In genomic region chr17:74481621-74482020, GRCh38 we compare ENCODE assay signal across 23 cellular contexts. TPM values are rescaled to one million over a fixed set of nuclear protein-coding genes. Genes with fewer than 3 reads are reported as not detected.
A peak's percentile ranks its signal among the peaks of the same experiment; 100 is the strongest.
DNase-seq lines count a peak whose midpoint lies in the region; ATAC-seq and TF ChIP-seq lines count a peak whose summit lies in the region.
"Had no signal": no experiment of that assay in that cellular context is flagged by ENCODE, and none has a peak within 500 bp of the region (broad histone marks: within the 10 kb centered on the region; RNA-seq: fewer than 3 reads in every experiment).

No MANE protein-coding gene starts in this region.

- TF ChIP-seq CTCF in adrenal gland (IDR thresholded peaks at IDR 0.05) = no peak

- H3K9ac ChIP-seq in neuronal stem cell (ENCODE audit: low read depth, low read length, poor library complexity) = no peak overlapping the region
- no peak overlapping the region for H3K9ac ChIP-seq in Karpas-422 (ENCODE audit: low read length)

- H3K36me3 Mint-ChIP-seq in activated CD4-positive, alpha-beta memory T cell treated with anti-CD3 and anti-CD28 coated beads for 36 hours = peaks cover 7% of the 10 kb centered on the region
- H3K36me3 Mint-ChIP-seq in activated CD4-positive, alpha-beta memory T cell treated with anti-CD3 and anti-CD28 coated beads, Interleukin-2, amount 10 ng/mL, durations not matched to agents 7 days and 5 days (ENCODE audit: low read depth) = peaks cover 85% of the 10 kb centered on the region
- H3K36me3 Mint-ChIP-seq in activated T-helper 17 cell treated with anti-CD3 and anti-CD28 coated beads, Interleukin-2, amount 50 U/mL, for 72 hours (ENCODE audit: low read depth) = peaks cover 18% of the 10 kb centered on the region

- H2BK5ac ChIP-seq in neuronal stem cell (ENCODE audit: low read length) = no peak overlapping the region

- H4K8ac ChIP-seq in neuronal stem cell (ENCODE audit: low read depth, low read length) = no peak overlapping the region

- no peak for DNase-seq in activated CD4-positive, alpha-beta memory T cell treated with anti-CD3 and anti-CD28 coated beads for 36 hours
- DNase-seq in activated CD4-positive, alpha-beta memory T cell treated with anti-CD3 and anti-CD28 coated beads, Interleukin-2, amount 10 ng/mL, durations not matched to agents 7 days and 5 days = no peak
- DNase-seq in iPS-NIHi11 (ENCODE audit: low spot score) (peak; percentile 5), neuronal stem cell (ENCODE audit: low spot score) (no peak), Karpas-422 (no peak), adrenal gland (no peak)
- DNase-seq: DMS153, MG63, NCI-H1105 treated with DMSO at 0.1 percent for 48 hours, NCI-H2029 treated with DMSO at 0.1 percent for 48 hours, NCI-H446 treated with DMSO at 0.1 percent for 48 hours, NCI-H526 treated with DMSO at 0.1 percent for 48 hours, Right ventricle myocardium superior, RPMI8226 had no signal

- H4K91ac ChIP-seq in neuronal stem cell (ENCODE audit: low read depth, low read length, poor library complexity) = no peak overlapping the region

- peaks cover 2% of the 10 kb centered on the region for H3K9me3 Mint-ChIP-seq in activated CD4-positive, alpha-beta memory T cell treated with anti-CD3 and anti-CD28 coated beads for 36 hours
- H3K9me3 Mint-ChIP-seq in activated CD4-positive, alpha-beta memory T cell treated with anti-CD3 and anti-CD28 coated beads, Interleukin-2, amount 10 ng/mL, durations not matched to agents 7 days and 5 days = peaks cover under 1% of the 10 kb centered on the region
- no peaks in the 10 kb centered on the region for H3K9me3 Mint-ChIP-seq in activated T-helper 17 cell treated with anti-CD3 and anti-CD28 coated beads, Interleukin-2, amount 50 U/mL, for 72 hours

- H2BK120ac ChIP-seq in neuronal stem cell (ENCODE audit: low read depth, low read length) = no peak overlapping the region

- peaks cover 30% of the 10 kb centered on the region for H3K4me1 Mint-ChIP-seq in activated CD4-positive, alpha-beta memory T cell treated with anti-CD3 and anti-CD28 coated beads for 36 hours (ENCODE audit: low read depth)
- H3K4me1 Mint-ChIP-seq in activated CD4-positive, alpha-beta memory T cell treated with anti-CD3 and anti-CD28 coated beads, Interleukin-2, amount 10 ng/mL, durations not matched to agents 7 days and 5 days = peaks cover 36% of the 10 kb centered on the region
- peaks cover 18% of the 10 kb centered on the region for H3K4me1 Mint-ChIP-seq in activated T-helper 17 cell treated with anti-CD3 and anti-CD28 coated beads, Interleukin-2, amount 50 U/mL, for 72 hours

- no CpG with 5 or more reads among the region's 7 CpGs for WGBS in neuronal stem cell (ENCODE audit: extremely low coverage in 2 of 2, insufficient read length in 2 of 2, insufficient replicate concordance in 1 of 2), 2 donors
- WGBS in adrenal gland, 4 donors = 65 to 88% (median 75%) methylated on average over 6 to 7 of the region's 7 CpGs

- H3K27me3 ChIP-seq in neuronal stem cell (ENCODE audit: control insufficient read depth in 3 of 3, insufficient read depth in 3 of 3, low read depth in 1 of 3, low read length in 3 of 3) (no peaks in the 10 kb centered on the region), Karpas-422 (ENCODE audit: low read length) (no peaks in the 10 kb centered on the region), adrenal gland (peaks cover 3% of the 10 kb centered on the region)
- H3K27me3 ChIP-seq: MG63 had no signal

- no peaks in the 10 kb centered on the region for H3K27me3 Mint-ChIP-seq in activated CD4-positive, alpha-beta memory T cell treated with anti-CD3 and anti-CD28 coated beads for 36 hours
- no peaks in the 10 kb centered on the region for H3K27me3 Mint-ChIP-seq in activated CD4-positive, alpha-beta memory T cell treated with anti-CD3 and anti-CD28 coated beads, Interleukin-2, amount 10 ng/mL, durations not matched to agents 7 days and 5 days
- H3K27me3 Mint-ChIP-seq in activated T-helper 17 cell treated with anti-CD3 and anti-CD28 coated beads, Interleukin-2, amount 50 U/mL, for 72 hours = no peaks in the 10 kb centered on the region

- intact Hi-C loops in activated CD4-positive, alpha-beta memory T cell treated with anti-CD3 and anti-CD28 coated beads for 36 hours (cut with micrococcal nuclease) = no loop called here
- intact Hi-C loops in adrenal gland (cut with DNase I) = no loop called here

- no peaks in the 10 kb centered on the region for H3K9me2 ChIP-seq in Karpas-422 (replicated peaks; ENCODE audit: insufficient read depth, low read length)

- H3K14ac ChIP-seq in neuronal stem cell (ENCODE audit: low read length) = peak overlapping the region; percentile 31

- no peak overlapping the region for H3K4ac ChIP-seq in neuronal stem cell (ENCODE audit: low read length)

- peak overlapping the region; percentile 16 for H2BK12ac ChIP-seq in neuronal stem cell (ENCODE audit: low read length)

- H3K79me1 ChIP-seq in neuronal stem cell (ENCODE audit: low read depth, low read length) = no peaks in the 10 kb centered on the region

- peak overlapping the region; percentile 24 for H3K27ac Mint-ChIP-seq in activated CD4-positive, alpha-beta memory T cell treated with anti-CD3 and anti-CD28 coated beads for 36 hours
- no peak overlapping the region for H3K27ac Mint-ChIP-seq in activated CD4-positive, alpha-beta memory T cell treated with anti-CD3 and anti-CD28 coated beads, Interleukin-2, amount 10 ng/mL, durations not matched to agents 7 days and 5 days
- H3K27ac Mint-ChIP-seq in activated T-helper 17 cell treated with anti-CD3 and anti-CD28 coated beads, Interleukin-2, amount 50 U/mL, for 72 hours = peak overlapping the region; percentile 74

- H3K4me1 ChIP-seq in neuronal stem cell (ENCODE audit: control insufficient read depth in 2 of 2, insufficient read depth in 1 of 2, low read depth in 1 of 2, low read length in 2 of 2) = no peaks in the 10 kb centered on the region
- peaks cover 4% of the 10 kb centered on the region; the same call in 1 of the 2 replicates for H3K4me1 ChIP-seq in Karpas-422 (ENCODE audit: low read length)
- H3K4me1 ChIP-seq in adrenal gland (replicated peaks in 1 of 2) = no peaks in the 10 kb centered on the region
- H3K4me1 ChIP-seq: SJSA1 had no signal

- ATAC-seq in activated T-helper 17 cell treated with anti-CD3 and anti-CD28 coated beads, Interleukin-2, amount 50 U/mL, for 72 hours (replicated peaks) = no peak
- ATAC-seq in HG03520 (IDR thresholded peaks at IDR 0.05; ENCODE audit: unreplicated experiment) = no peak
- ATAC-seq: HepG2, K562 had no signal

- peak overlapping the region; percentile 60 for H2AK5ac ChIP-seq in neuronal stem cell (ENCODE audit: low read depth, low read length)

- no peaks in the 10 kb centered on the region for H3K36me3 ChIP-seq in neuronal stem cell (replicated peaks in 1 of 2; ENCODE audit: control insufficient read depth in 2 of 2, insufficient read depth in 2 of 2, low read length in 2 of 2)
- H3K36me3 ChIP-seq in Karpas-422 (ENCODE audit: insufficient read depth, low read length) = no peaks in the 10 kb centered on the region
- H3K36me3 ChIP-seq in adrenal gland (replicated peaks in 1 of 2) = no peaks in the 10 kb centered on the region
- H3K36me3 ChIP-seq: MG63, SJSA1 had no signal

- H3K79me2 ChIP-seq in Karpas-422 (ENCODE audit: low read length) = no peaks in the 10 kb centered on the region

- H3K4me2 ChIP-seq in neuronal stem cell (ENCODE audit: insufficient read depth, low read length, poor library complexity, severe bottlenecking) = no peak overlapping the region
- no peak overlapping the region for H3K4me2 ChIP-seq in Karpas-422 (ENCODE audit: low read depth, low read length, poor library complexity, severe bottlenecking)

- TF ChIP-seq POLR2A in adrenal gland (IDR thresholded peaks at IDR 0.05) = no peak

- H3K4me3 Mint-ChIP-seq in activated CD4-positive, alpha-beta memory T cell treated with anti-CD3 and anti-CD28 coated beads for 36 hours = no peak overlapping the region
- H3K4me3 Mint-ChIP-seq in activated CD4-positive, alpha-beta memory T cell treated with anti-CD3 and anti-CD28 coated beads, Interleukin-2, amount 10 ng/mL, durations not matched to agents 7 days and 5 days = no peak overlapping the region
- H3K4me3 Mint-ChIP-seq in activated T-helper 17 cell treated with anti-CD3 and anti-CD28 coated beads, Interleukin-2, amount 50 U/mL, for 72 hours = no peak overlapping the region

- peak overlapping the region; percentile 17 for H3K23ac ChIP-seq in neuronal stem cell (ENCODE audit: low read depth, low read length, poor library complexity)

- POLR2A ChIA-PET in activated CD4-positive, alpha-beta memory T cell treated with anti-CD3 and anti-CD28 coated beads for 36 hours (lab: Charles Lee) = no interaction called here
- POLR2A ChIA-PET in activated CD4-positive, alpha-beta memory T cell treated with anti-CD3 and anti-CD28 coated beads, Interleukin-2, amount 10 ng/mL, durations not matched to agents 7 days and 5 days (lab: Charles Lee) = interaction anchor here (0.6 to 1.3 kb wide), 2 partner anchors 9 to 169 kb away, joined by 3 to 4 read pairs; no protein-coding TSS in a partner anchor

- H2AFZ ChIP-seq in neuronal stem cell (ENCODE audit: low read length) = no peak overlapping the region
- H2AFZ ChIP-seq in Karpas-422 (ENCODE audit: low read length) = no peak overlapping the region

- CTCF ChIA-PET in activated CD4-positive, alpha-beta memory T cell treated with anti-CD3 and anti-CD28 coated beads for 36 hours (lab: Charles Lee) = interaction anchor here (1.4 to 5.0 kb wide), 3 partner anchors 24 to 113 kb away, joined by 3 to 27 read pairs (median 8); no protein-coding TSS in a partner anchor
- CTCF ChIA-PET in activated CD4-positive, alpha-beta memory T cell treated with anti-CD3 and anti-CD28 coated beads, Interleukin-2, amount 10 ng/mL, durations not matched to agents 7 days and 5 days (lab: Charles Lee) = no interaction called here

- no peaks in the 10 kb centered on the region for H4K20me1 ChIP-seq in Karpas-422 (ENCODE audit: insufficient read depth, low read depth, low read length)

- peak overlapping the region; percentile 24 for H3K18ac ChIP-seq in neuronal stem cell (ENCODE audit: low read length)

- no peak overlapping the region for H3K27ac ChIP-seq in neuronal stem cell (replicated peaks; ENCODE audit: low read length)
- no peak overlapping the region for H3K27ac ChIP-seq in Karpas-422 (ENCODE audit: low read length)
- H3K27ac ChIP-seq in adrenal gland = no peak overlapping the region
- H3K27ac ChIP-seq: 22Rv1, SJSA1 had no signal

- H3K4me3 ChIP-seq in neuronal stem cell (ENCODE audit: low read length in 2 of 2) (no peak overlapping the region), Karpas-422 (ENCODE audit: low read length) (no peak overlapping the region), adrenal gland (no peak overlapping the region)
- H3K4me3 ChIP-seq: K562, MG63, SJSA1 had no signal

- H2BK15ac ChIP-seq in neuronal stem cell (ENCODE audit: low read length) = peak overlapping the region; percentile 72

- peaks cover 0 to 2% of the 10 kb centered on the region in 2 donors for H3K9me3 ChIP-seq in neuronal stem cell (replicated peaks in 1 of 2; ENCODE audit: control insufficient read depth in 2 of 2, insufficient read depth in 1 of 2, low read depth in 1 of 2, low read length in 2 of 2)
- H3K9me3 ChIP-seq in Karpas-422 (ENCODE audit: low read length) = no peaks in the 10 kb centered on the region
- no peaks in the 10 kb centered on the region for H3K9me3 ChIP-seq in adrenal gland (replicated peaks in 1 of 3)
- H3K9me3 ChIP-seq: MG63 had no signal

RNA-seq across cellular contexts. Expression of gene CD300A, which starts 15.2 kb away (rescaled TPM):
- total RNA-seq in activated CD4-positive, alpha-beta memory T cell treated with anti-CD3 and anti-CD28 coated beads for 36 hours = 10 to 100 TPM; 11.3 to 12.3 TPM
- 10 to 100 TPM; 69.5 to 74.2 TPM for total RNA-seq in activated CD4-positive, alpha-beta memory T cell treated with anti-CD3 and anti-CD28 coated beads, Interleukin-2, amount 10 ng/mL, durations not matched to agents 7 days and 5 days
- 10 to 100 TPM in 1 of 2 donors, 1 to 10 TPM in 1; 3.0 to 29.1 TPM for total RNA-seq in activated T-helper 17 cell treated with anti-CD3 and anti-CD28 coated beads, Interleukin-2, amount 50 U/mL, for 72 hours
- polyA plus RNA-seq in neuronal stem cell (2013, experiment 1 of 2) = 0.10 TPM
- polyA plus RNA-seq in neuronal stem cell (2013, experiment 2 of 2) = 0.04 TPM
- total RNA-seq in Karpas-422 (2014; rRNA removed; shearing (Covaris generic); ENCODE audit: low replicate concordance) = not detected in 2 replicates
- total RNA-seq in adrenal gland = 10 to 100 TPM in 6 of 8 donors, 1 to 10 TPM in 2; 6.0 to 26.6 (median 15.9) TPM
- 10 to 100 TPM in 1 of 3 donors, 1 to 10 TPM in 2; 7.3 to 11.7 (median 8.5) TPM for polyA plus RNA-seq in adrenal gland
- total RNA-seq: H4, HepG2, HT1080, SJSA1 had no signal
- polyA plus RNA-seq: BJ, HepG2 had no signal

RNA-seq across cellular contexts. Expression of gene CD300LB, which starts 49.7 kb away (rescaled TPM):
- not detected for total RNA-seq in activated CD4-positive, alpha-beta memory T cell treated with anti-CD3 and anti-CD28 coated beads for 36 hours
- not detected for total RNA-seq in activated CD4-positive, alpha-beta memory T cell treated with anti-CD3 and anti-CD28 coated beads, Interleukin-2, amount 10 ng/mL, durations not matched to agents 7 days and 5 days
- total RNA-seq in activated T-helper 17 cell treated with anti-CD3 and anti-CD28 coated beads, Interleukin-2, amount 50 U/mL, for 72 hours = not detected
- not detected for polyA plus RNA-seq in neuronal stem cell (2013, experiment 1 of 2)
- not detected for polyA plus RNA-seq in neuronal stem cell (2013, experiment 2 of 2)
- not detected in 2 replicates for total RNA-seq in Karpas-422 (2014; rRNA removed; shearing (Covaris generic); ENCODE audit: low replicate concordance)
- under 1 TPM in 7 of 8 donors, not detected in 1; 0.18 to 0.95 (median 0.28) TPM for total RNA-seq in adrenal gland
- polyA plus RNA-seq in adrenal gland = under 1 TPM; 0.24 to 0.40 (median 0.30) TPM
- total RNA-seq: H4, HepG2, HT1080, K562, SJSA1 had no signal
- polyA plus RNA-seq: BJ, HepG2, K562 had no signal

RNA-seq across cellular contexts. Expression of gene GPRC5C, which starts 49.7 kb away (rescaled TPM):
- total RNA-seq in activated CD4-positive, alpha-beta memory T cell treated with anti-CD3 and anti-CD28 coated beads for 36 hours = under 1 TPM; 0.40 to 0.41 TPM
- 1 to 10 TPM in 1 of 2 experiments, under 1 TPM in 1; 0.68 to 1.2 TPM for total RNA-seq in activated CD4-positive, alpha-beta memory T cell treated with anti-CD3 and anti-CD28 coated beads, Interleukin-2, amount 10 ng/mL, durations not matched to agents 7 days and 5 days
- 1 to 10 TPM in 1 of 2 donors, not detected in 1; 5.0 TPM for total RNA-seq in activated T-helper 17 cell treated with anti-CD3 and anti-CD28 coated beads, Interleukin-2, amount 50 U/mL, for 72 hours
- polyA plus RNA-seq in neuronal stem cell (2013, experiment 1 of 2) = 39.2 TPM
- 37.9 TPM for polyA plus RNA-seq in neuronal stem cell (2013, experiment 2 of 2)
- total RNA-seq in Karpas-422 (2014; rRNA removed; shearing (Covaris generic); ENCODE audit: low replicate concordance) = not detected in 2 replicates
- 10 to 100 TPM; 20.1 to 67.2 (median 32.3) TPM for total RNA-seq in adrenal gland
- 10 to 100 TPM in 2 of 3 donors, 1 to 10 TPM in 1; 2.7 to 29.8 (median 18.2) TPM for polyA plus RNA-seq in adrenal gland
- total RNA-seq: HT1080 had no signal
